In genomic region chr2:159201321-159202063, GRCh38 we compare ENCODE assay signal across 10 cellular contexts.
DNase-seq lines count a peak whose midpoint lies in the region; ATAC-seq and FAIRE-seq lines count a peak whose summit lies in the region.
"Had no signal": no experiment of that assay in that cellular context is flagged by ENCODE, and none has a peak within 500 bp of the region (broad histone marks: within the 10 kb centered on the region; RNA-seq: fewer than 3 reads in every experiment).

No MANE protein-coding gene starts in this region.

- ATAC-seq in HG02763 (IDR thresholded peaks at IDR 0.05; ENCODE audit: unreplicated experiment) (peak; percentile 98), T-cell (replicated peaks in 1 of 4) (peak; percentile 52 to 97 (median 71))

- H2BK15ac ChIP-seq in mesenchymal stem cell (ENCODE audit: low read depth, poor library complexity, severe bottlenecking) = no peak overlapping the region

- H3K18ac ChIP-seq in mesenchymal stem cell (ENCODE audit: low read depth in 1 of 2, low read length in 2 of 2) = peak overlapping the region in 1 of 2 experiments; percentile 1

- peak overlapping the region; percentile 42 for H2AK5ac ChIP-seq in mesenchymal stem cell (ENCODE audit: low read length, severe bottlenecking)

- H3K9me3 ChIP-seq in mesenchymal stem cell (ENCODE audit: control insufficient read depth, low read length) = no peaks in the 10 kb centered on the region
- H3K9me3 ChIP-seq: A549 had no signal

- peaks cover 16 to 26% (median 25%) of the 10 kb centered on the region in 3 donors for H3K4me1 Mint-ChIP-seq in T-cell

- H3K4me1 ChIP-seq in mesenchymal stem cell (ENCODE audit: control insufficient read depth, insufficient read depth, low read depth, low read length) = peaks cover 16% of the 10 kb centered on the region

- peak; percentile 41 for DNase-seq in NCI-H748 (lab: John Stamatoyannopoulos, UW; ENCODE audit: unreplicated experiment)
- no peak for DNase-seq in NCI-H748 treated with DMSO at 0.1 percent for 48 hours (lab: John Stamatoyannopoulos, UW)
- peak in 25 of 34 experiments; percentile 6 to 62 (median 31) for DNase-seq in T-cell
- peak; percentile 90 for DNase-seq in mesenchymal stem cell
- no peak for DNase-seq in SHP77 (lab: John Stamatoyannopoulos, UW)
- no peak for DNase-seq in amygdala (lab: John Stamatoyannopoulos, UW)
- no peak for DNase-seq in frontal cortex (ENCODE audit: low spot score in 2 of 2)

- H3K36me3 ChIP-seq in mesenchymal stem cell (ENCODE audit: control insufficient read depth in 1 of 2, insufficient read depth in 2 of 2, low read depth in 1 of 2, low read length in 2 of 2) = peaks cover 23 to 38% of the 10 kb centered on the region in 2 experiments

- no peaks in the 10 kb centered on the region for H3K27me3 Mint-ChIP-seq in T-cell

- no peak for FAIRE-seq in frontal cortex (lab: Jason Lieb, UNC)
- FAIRE-seq: A549 had no signal

- H4K91ac ChIP-seq in mesenchymal stem cell (ENCODE audit: low read length) = no peak overlapping the region

- no peak overlapping the region for H3K4me3 ChIP-seq in mesenchymal stem cell (ENCODE audit: insufficient read depth in 1 of 2, low read depth in 1 of 2, low read length in 2 of 2)
- H3K4me3 ChIP-seq: A549, SK-N-MC had no signal

- H2BK120ac ChIP-seq in mesenchymal stem cell (ENCODE audit: low read depth, low read length) = no peak overlapping the region

- WGBS in mesenchymal stem cell = 62% methylated on average over 11 of the region's 11 CpGs

- no peaks in the 10 kb centered on the region for H3K27me3 ChIP-seq in mesenchymal stem cell (ENCODE audit: control insufficient read depth in 1 of 2, insufficient read depth in 1 of 2, low read length in 2 of 2)

- CTCF ChIA-PET in T-cell (lab: Charles Lee) = interaction anchor here (0.6 to 1.0 kb wide), 2 partner anchors 25 to 32 kb away, joined by 3 read pairs; no protein-coding TSS in a partner anchor

- H2AFZ ChIP-seq in mesenchymal stem cell (ENCODE audit: low read depth, low read length) = no peak overlapping the region

- no peak overlapping the region for H4K8ac ChIP-seq in mesenchymal stem cell (ENCODE audit: low read length)

- H3K4ac ChIP-seq in mesenchymal stem cell (ENCODE audit: low read depth in 1 of 2, low read length in 2 of 2) = no peak overlapping the region

- H3K36me3 Mint-ChIP-seq in T-cell = no peaks in the 10 kb centered on the region

- no peak overlapping the region for H2BK5ac ChIP-seq in mesenchymal stem cell (ENCODE audit: low read depth, low read length, poor library complexity, severe bottlenecking)

- no peak overlapping the region for H3K9ac ChIP-seq in mesenchymal stem cell (ENCODE audit: low read length)

- no peak overlapping the region for H3K4me2 ChIP-seq in mesenchymal stem cell (ENCODE audit: low read length, poor library complexity, severe bottlenecking)
- H3K4me2 ChIP-seq: A549 had no signal

- no peak overlapping the region for H3K23ac ChIP-seq in mesenchymal stem cell (ENCODE audit: low read length in 2 of 2)

- H3K9me3 Mint-ChIP-seq in T-cell = no peaks in the 10 kb centered on the region

- H3K27ac ChIP-seq in mesenchymal stem cell (ENCODE audit: low read length, poor library complexity, severe bottlenecking) = peak overlapping the region; percentile 77
- H3K27ac ChIP-seq: A549, SK-N-MC had no signal

- no peak overlapping the region for H3K14ac ChIP-seq in mesenchymal stem cell (ENCODE audit: low read length in 2 of 2)

- H3K4me3 Mint-ChIP-seq in T-cell = peak overlapping the region in 1 of 3 donors; percentile 43

- POLR2A ChIA-PET in T-cell (lab: Charles Lee) = no interaction called here

- peaks cover 16% of the 10 kb centered on the region for H3K79me1 ChIP-seq in mesenchymal stem cell (replicated peaks; ENCODE audit: low read length, poor library complexity, severe bottlenecking)

- peak overlapping the region; percentile 62 to 74 for H3K27ac Mint-ChIP-seq in T-cell

- H2BK12ac ChIP-seq in mesenchymal stem cell (ENCODE audit: low read length in 2 of 2) = peak overlapping the region in 1 of 2 experiments; percentile 58

Comparison
In these comparisons a context has a peak if more than half of its experiments do, and no peak if none do; other contexts are left out.
1. DNase-seq: peak in NCI-H748 (single experiment), T-cell (25 of 34) and mesenchymal stem cell (single experiment); none in NCI-H748 treated with DMSO at 0.1 percent for 48 hours (single experiment), SHP77 (0 of 2), amygdala (0 of 56) and frontal cortex (0 of 2).